15 cellular contexts compared by ENCODE assay signal in the genomic region with DNA sequence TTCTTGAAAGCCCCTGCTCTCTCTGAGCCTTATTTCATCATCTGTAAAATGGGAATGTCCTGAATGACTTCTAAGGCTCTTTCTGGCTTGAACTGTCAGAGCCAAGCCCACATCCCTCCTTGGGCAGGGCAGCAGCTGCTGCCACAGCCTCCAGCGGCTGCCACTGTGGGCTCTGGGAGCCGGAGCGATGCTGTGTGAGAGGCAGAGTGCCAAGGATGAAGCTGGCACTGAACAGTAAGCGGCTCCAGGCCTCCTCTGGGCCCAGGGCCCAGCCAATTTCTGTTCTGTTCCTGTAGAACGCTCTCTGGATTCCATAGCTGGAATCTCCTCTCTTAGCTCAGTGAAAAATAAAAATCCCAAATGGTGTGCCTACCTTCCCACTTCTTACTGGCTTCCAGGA. TPM values are rescaled to one million over a fixed set of nuclear protein-coding genes. Genes with fewer than 3 reads are reported as not detected.
DNase-seq lines count a peak whose midpoint lies in the region; ATAC-seq and TF ChIP-seq lines count a peak whose summit lies in the region.
"Had no signal": no experiment of that assay in that cellular context is flagged by ENCODE, and none has a peak within 500 bp of the region (broad histone marks: within the 10 kb centered on the region; RNA-seq: fewer than 3 reads in every experiment).

No MANE protein-coding gene starts in this region.

- no peak for TF ChIP-seq POLR2A in adrenal gland (IDR thresholded peaks at IDR 0.05)

- H3K4me1 ChIP-seq in adrenal gland (replicated peaks in 1 of 2): peaks cover 0 to 3% of the 10 kb centered on the region in 2 donors

- DNase-seq in NCI-H1092 treated with DMSO at 0.1 percent for 48 hours (lab: John Stamatoyannopoulos, UW) (peak; percentile 5), NCI-H1092 (lab: John Stamatoyannopoulos, UW) (no peak), cerebellum (ENCODE audit: low spot score) (peak; percentile 78), medulla oblongata (ENCODE audit: extremely low spot score) (peak; percentile 87), substantia nigra (lab: John Stamatoyannopoulos, UW) (peak in 40 of 49 donors; percentile 9 to 81 (median 53)), adrenal gland (no peak), epidermal melanocyte (ENCODE audit: insufficient read length, low spot score) (no peak)
- DNase-seq: activated CD8-positive, alpha-beta memory T cell treated with anti-CD3 and anti-CD28 coated beads, Interleukin-2, amount 10 ng/mL, durations not matched to agents 7 days and 5 days; activated naive CD4-positive, alpha-beta T cell; brain microvascular endothelial cell; CD8-positive, alpha-beta memory T cell; NCI-H146 had no signal

- ATAC-seq in HG03280 (IDR thresholded peaks at IDR 0.05; ENCODE audit: unreplicated experiment): no peak
- ATAC-seq: activated CD8-positive, alpha-beta memory T cell treated with anti-CD3 and anti-CD28 coated beads, Interleukin-2, amount 10 ng/mL, durations not matched to agents 7 days and 5 days had no signal

- H3K9me3 ChIP-seq in adrenal gland (replicated peaks in 1 of 3): no peaks in the 10 kb centered on the region

- no peak overlapping the region for H3K27ac ChIP-seq in substantia nigra (ENCODE audit: low read depth, low read length, poor library complexity, severe bottlenecking)
- H3K27ac ChIP-seq in adrenal gland: no peak overlapping the region
- H3K27ac ChIP-seq: 22Rv1, brain microvascular endothelial cell had no signal

- H3K4me3 ChIP-seq in adrenal gland: no peak overlapping the region

- no peaks in the 10 kb centered on the region for H3K36me3 ChIP-seq in adrenal gland (replicated peaks in 1 of 2)
- H3K36me3 ChIP-seq: brain microvascular endothelial cell had no signal

- intact Hi-C loops in adrenal gland (cut with DNase I): no loop called here

- no peak for TF ChIP-seq CTCF in adrenal gland (IDR thresholded peaks at IDR 0.05)

- H3K27me3 ChIP-seq in adrenal gland: no peaks in the 10 kb centered on the region

- 39 to 77% (median 57%) methylated on average over 5 of the region's 5 CpGs for WGBS in adrenal gland, 4 donors

RNA-seq across cellular contexts. Expression of a gene that starts 4.4 kb away (rescaled TPM):
- total RNA-seq in cerebellum (1.00 TPM), adrenal gland (1 to 10 TPM in 2 of 8 donors, under 1 TPM in 4, not detected in 2; 0.51 to 3.6 (median 0.75) TPM)
- polyA plus RNA-seq in adrenal gland: 10 to 100 TPM in 2 of 3 donors, 1 to 10 TPM in 1; 1.1 to 24.1 (median 24.0) TPM
- total RNA-seq: CD8-positive, alpha-beta memory T cell; omental fat pad had no signal
- polyA plus RNA-seq: CD8-positive, alpha-beta memory T cell had no signal

RNA-seq across cellular contexts. Expression of a gene that starts 12.1 kb away (rescaled TPM):
- total RNA-seq in cerebellum: 38.7 TPM
- total RNA-seq in adrenal gland: 10 to 100 TPM; 30.1 to 83.6 (median 52.5) TPM
- polyA plus RNA-seq in adrenal gland: 100 to 1,000 TPM in 2 of 3 donors, 10 to 100 TPM in 1; 21.7 to 126 (median 124) TPM

RNA-seq across cellular contexts. Expression of a gene that starts 18.2 kb away (rescaled TPM):
- 0.09 TPM for total RNA-seq in cerebellum
- total RNA-seq in adrenal gland: 10 to 100 TPM in 1 of 8 donors, 1 to 10 TPM in 6, not detected in 1; 1.6 to 11.2 (median 5.1) TPM
- polyA plus RNA-seq in adrenal gland: 10 to 100 TPM in 1 of 3 donors, 1 to 10 TPM in 1, under 1 TPM in 1; 0.88 to 12.5 (median 7.3) TPM
- total RNA-seq: activated CD8-positive, alpha-beta memory T cell treated with anti-CD3 and anti-CD28 coated beads, Interleukin-2, amount 10 ng/mL, durations not matched to agents 7 days and 5 days; omental fat pad had no signal
- polyA plus RNA-seq: CD8-positive, alpha-beta memory T cell had no signal

RNA-seq across cellular contexts. Expression of a gene that starts 42.3 kb away (rescaled TPM):
- total RNA-seq in cerebellum (12.6 TPM), adrenal gland (100 to 1,000 TPM in 5 of 8 donors, 10 to 100 TPM in 3; 79.1 to 185 (median 104) TPM)
- 100 to 1,000 TPM in 1 of 3 donors, 10 to 100 TPM in 2; 45.0 to 109 (median 61.9) TPM for polyA plus RNA-seq in adrenal gland

RNA-seq across cellular contexts. Expression of a gene that starts 49.0 kb away (rescaled TPM):
- 21.9 TPM for total RNA-seq in cerebellum
- 10 to 100 TPM; 13.8 to 59.4 (median 30.1) TPM for total RNA-seq in adrenal gland
- polyA plus RNA-seq in adrenal gland: 10 to 100 TPM; 20.5 to 46.4 (median 25.8) TPM

Comparison
In these comparisons a context has a peak if more than half of its experiments do, and no peak if none do; other contexts are left out.
1. DNase-seq: peak in NCI-H1092 treated with DMSO at 0.1 percent for 48 hours (single experiment), cerebellum (single experiment), medulla oblongata (single experiment) and substantia nigra (40 of 49); none in NCI-H1092 (single experiment), adrenal gland (0 of 7) and epidermal melanocyte (single experiment).